In the genomic region with DNA sequence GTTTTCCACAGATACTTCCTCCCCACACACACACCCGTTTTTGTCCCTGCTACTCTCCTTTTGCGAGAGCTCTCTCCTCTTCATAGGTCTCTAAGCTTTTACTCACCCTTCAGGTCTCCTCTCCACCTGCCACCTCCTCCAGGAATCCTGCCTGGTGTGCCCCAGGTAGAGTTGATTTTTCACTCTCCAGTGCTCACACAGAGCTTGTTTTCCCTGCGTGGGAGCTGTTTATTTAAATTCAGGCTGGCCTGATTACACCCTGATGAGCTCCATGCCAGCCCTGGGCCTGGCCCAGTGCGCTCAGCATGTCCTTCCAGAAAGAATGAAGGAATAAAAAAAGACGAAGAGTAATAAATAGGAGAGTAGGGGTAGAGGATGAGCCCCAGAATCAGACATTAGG, we compare ENCODE assay signal across 14 cellular contexts. TPM values are rescaled to one million over a fixed set of nuclear protein-coding genes. Genes with fewer than 3 reads are reported as not detected.
A peak's percentile ranks its signal among the peaks of the same experiment; 100 is the strongest.
DNase-seq lines count a peak whose midpoint lies in the region; ATAC-seq and TF ChIP-seq lines count a peak whose summit lies in the region.
"Had no signal": no experiment of that assay in that cellular context is flagged by ENCODE, and none has a peak within 500 bp of the region (broad histone marks: within the 10 kb centered on the region; RNA-seq: fewer than 3 reads in every experiment).

No MANE protein-coding gene starts in this region.

- H3K9me2 ChIP-seq in PC-9 (ENCODE audit: insufficient read depth), result no peaks in the 10 kb centered on the region

- no peaks in the 10 kb centered on the region for H3K27me3 ChIP-seq in PC-9 (ENCODE audit: insufficient read depth, low read depth)
- H3K27me3 ChIP-seq in left lung, result no peaks in the 10 kb centered on the region
- H3K27me3 ChIP-seq in thyroid gland, result no peaks in the 10 kb centered on the region
- H3K27me3 ChIP-seq: ascending aorta had no signal

- H3K27ac ChIP-seq in PC-9 (peak overlapping the region; percentile 99), left lung (no peak overlapping the region), thyroid gland (peak overlapping the region; percentile 88 to 98 (median 90))
- H3K27ac ChIP-seq: ascending aorta had no signal

- TSS peak; percentile 81 for BruUV-seq in PC-9 (replicated peaks; lab: Mats Ljungman, UMichigan)

- CTCF ChIA-PET in PC-9 (lab: Charles Lee), result interaction anchor here (0.7 to 1.2 kb wide), 2 partner anchors 26 to 38 kb away, joined by 4 read pairs; no protein-coding TSS in a partner anchor

- WGBS in thyroid gland, 2 donors, result 60 to 62% methylated on average over 5 of the region's 5 CpGs

- no peak overlapping the region for H2AFZ ChIP-seq in PC-9

- DNase-seq in PC-9, result no peak
- peak; percentile 27 for DNase-seq in cerebellum (ENCODE audit: low spot score)
- DNase-seq in left lung, result peak; percentile 12 to 13
- peak; percentile 53 to 62 for DNase-seq in thyroid gland
- no peak for DNase-seq in NCI-H510A (lab: John Stamatoyannopoulos, UW)
- DNase-seq: activated CD4-positive, alpha-beta memory T cell treated with anti-CD3 and anti-CD28 coated beads, Interleukin-2, amount 10 ng/mL, durations not matched to agents 7 days and 5 days; NCI-H2029; SIG-M5 had no signal

- TF ChIP-seq CTCF in PC-9 (conservative IDR thresholded peaks at IDR 0.05) (no peak), left lung (IDR thresholded peaks at IDR 0.05) (no peak), thyroid gland (IDR thresholded peaks at IDR 0.05) (no peak)

- intact Hi-C loops in PC-9 (cut with micrococcal nuclease; ENCODE audit: unreplicated experiment), result loop anchor here (10.0 kb wide), 1 partner anchor 238 kb away; no protein-coding TSS in a partner anchor
- intact Hi-C loops in left lung (cut with DNase I), result no loop called here
- intact Hi-C loops in thyroid gland (cut with DNase I), result no loop called here

- no peak overlapping the region for H3K4me3 ChIP-seq in PC-9
- H3K4me3 ChIP-seq in left lung, result no peak overlapping the region
- no peak overlapping the region for H3K4me3 ChIP-seq in thyroid gland (replicated peaks in 1 of 3)
- H3K4me3 ChIP-seq: ascending aorta had no signal

- H3K79me2 ChIP-seq in PC-9 (ENCODE audit: low read depth), result no peaks in the 10 kb centered on the region

- TF ChIP-seq POLR2A in thyroid gland (IDR thresholded peaks at IDR 0.05), result no peak

- no peak for ATAC-seq in left lung
- ATAC-seq in HG03342 (IDR thresholded peaks at IDR 0.05; ENCODE audit: unreplicated experiment), result no peak
- ATAC-seq in HG02623 (IDR thresholded peaks at IDR 0.05; ENCODE audit: unreplicated experiment), result no peak

- POLR2A ChIA-PET in PC-9 (lab: Charles Lee; ENCODE audit: unreplicated experiment), result interaction anchor here (0.6 to 2.1 kb wide), 6 partner anchors 10 to 84 kb away, joined by 3 to 46 read pairs (median 8); partner anchors contain the start of gene ABHD11

- H4K20me1 ChIP-seq in PC-9 (ENCODE audit: insufficient read depth), result no peaks in the 10 kb centered on the region

- no peaks in the 10 kb centered on the region for H3K36me3 ChIP-seq in PC-9 (ENCODE audit: low read depth)
- H3K36me3 ChIP-seq in left lung, result no peaks in the 10 kb centered on the region
- no peaks in the 10 kb centered on the region for H3K36me3 ChIP-seq in thyroid gland
- H3K36me3 ChIP-seq: ascending aorta had no signal

- H3K4me1 ChIP-seq in PC-9 (replicated peaks; ENCODE audit: insufficient read depth), result peaks cover 67% of the 10 kb centered on the region
- peaks cover 14 to 22% of the 10 kb centered on the region in 2 donors for H3K4me1 ChIP-seq in left lung
- peaks cover 58 to 69% of the 10 kb centered on the region in 2 donors for H3K4me1 ChIP-seq in thyroid gland

- peaks cover 46% of the 10 kb centered on the region for H3F3A ChIP-seq in PC-9 (ENCODE audit: insufficient read depth, low read depth)

- H3K9me3 ChIP-seq in PC-9 (ENCODE audit: insufficient read depth, low read depth), result no peaks in the 10 kb centered on the region
- no peaks in the 10 kb centered on the region for H3K9me3 ChIP-seq in left lung
- H3K9me3 ChIP-seq in thyroid gland, result no peaks in the 10 kb centered on the region
- H3K9me3 ChIP-seq: ascending aorta had no signal

- peak overlapping the region; percentile 65 for H3K4me2 ChIP-seq in PC-9

RNA-seq across cellular contexts. Expression of gene CLDN4, which starts 7.5 kb away (rescaled TPM):
- total RNA-seq in PC-9 (2021) (498 and 602 TPM in 2 replicates), cerebellum (2.7 TPM), left lung (100 to 1,000 TPM; 108 to 219 TPM), thyroid gland (100 to 1,000 TPM; 178 to 301 (median 196) TPM)

RNA-seq across cellular contexts. Expression of gene METTL27, which starts 19.1 kb away (rescaled TPM):
- total RNA-seq in PC-9 (2021), result 23.2 and 34.7 TPM in 2 replicates
- 2.5 TPM for total RNA-seq in cerebellum
- total RNA-seq in left lung, result 1 to 10 TPM; 1.5 to 2.6 TPM
- 10 to 100 TPM in 2 of 4 donors, 1 to 10 TPM in 2; 3.8 to 16.3 (median 9.6) TPM for total RNA-seq in thyroid gland
- total RNA-seq: ascending aorta had no signal

RNA-seq across cellular contexts. Expression of gene TMEM270, which starts 37.7 kb away (rescaled TPM):
- total RNA-seq in PC-9 (2021) (0.48 and 0.72 TPM in 2 replicates), cerebellum (not detected), left lung (not detected), thyroid gland (not detected)
- total RNA-seq: activated CD4-positive, alpha-beta memory T cell treated with anti-CD3 and anti-CD28 coated beads, Interleukin-2, amount 10 ng/mL, durations not matched to agents 7 days and 5 days; ascending aorta; HT-29; mesothelial cell of epicardium had no signal

RNA-seq across cellular contexts. Expression of gene CLDN3, which starts 53.2 kb away (rescaled TPM):
- total RNA-seq in PC-9 (2021) (31.3 and 45.2 TPM in 2 replicates), cerebellum (0.36 TPM), left lung (10 to 100 TPM; 23.8 to 35.9 TPM), thyroid gland (100 to 1,000 TPM; 249 to 330 (median 288) TPM)
- total RNA-seq: activated CD4-positive, alpha-beta memory T cell treated with anti-CD3 and anti-CD28 coated beads, Interleukin-2, amount 10 ng/mL, durations not matched to agents 7 days and 5 days; ascending aorta; M059J had no signal

Comparison
In these comparisons a context has a peak if more than half of its experiments do, and no peak if none do; other contexts are left out.
1. DNase-seq: peak in cerebellum (single experiment), left lung (2 of 2) and thyroid gland (2 of 2); none in PC-9 (0 of 2) and NCI-H510A (single experiment).
2. H3K27ac ChIP-seq: peak in PC-9 (single experiment) and thyroid gland (3 of 3); none in left lung (0 of 2).
3. RNA of gene CLDN4, which starts 7.5 kb away (total RNA-seq): 498 to 602 TPM in PC-9, 108 to 219 TPM in left lung and 178 to 301 TPM in thyroid gland; 2.7 TPM in cerebellum (single experiment); every median in the first group is over 10 times any median in the second.